In the genomic region with DNA sequence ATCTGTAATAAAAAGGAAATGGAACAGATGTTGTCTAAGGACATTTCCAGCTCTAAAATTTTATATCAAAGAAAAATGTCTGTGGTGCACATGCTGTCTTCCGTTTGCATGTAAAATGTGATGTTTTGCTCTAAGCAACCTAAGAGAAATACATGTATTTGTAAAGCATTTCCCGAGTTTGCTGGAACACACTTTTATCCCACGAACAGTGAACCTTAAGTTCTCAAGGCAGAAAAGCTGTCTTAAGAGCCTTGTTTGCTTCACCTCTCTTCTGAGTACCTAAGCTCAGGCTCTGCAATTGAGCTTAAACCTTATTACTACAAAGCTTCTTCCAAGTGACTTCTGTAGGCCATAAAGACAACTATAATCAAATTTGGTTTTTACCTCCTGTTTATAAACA, we compare ENCODE assay signal across 9 cellular contexts. TPM values are rescaled to one million over a fixed set of nuclear protein-coding genes. Genes with fewer than 3 reads are reported as not detected.
DNase-seq lines count a peak whose midpoint lies in the region; ATAC-seq and TF ChIP-seq lines count a peak whose summit lies in the region.
"Had no signal": no experiment of that assay in that cellular context is flagged by ENCODE, and none has a peak within 500 bp of the region (broad histone marks: within the 10 kb centered on the region; RNA-seq: fewer than 3 reads in every experiment).

No MANE protein-coding gene starts in this region.

- H3K79me2 ChIP-seq in fibroblast of lung (ENCODE audit: control insufficient read depth, insufficient read depth, low read length), result no peaks in the 10 kb centered on the region

- H3K36me3 ChIP-seq in fibroblast of lung (ENCODE audit: control insufficient read depth, insufficient read depth, low read length) (no peaks in the 10 kb centered on the region), skeletal muscle tissue (ENCODE audit: control insufficient read depth in 3 of 3, insufficient read depth in 3 of 3, low read length in 3 of 3) (no peaks in the 10 kb centered on the region)

- no peaks in the 10 kb centered on the region for H3K27me3 ChIP-seq in HL-60 (ENCODE audit: insufficient read depth, poor library complexity, severe bottlenecking)
- H3K27me3 ChIP-seq in fibroblast of lung (ENCODE audit: control insufficient read depth, insufficient read depth, low read length), result no peaks in the 10 kb centered on the region
- no peaks in the 10 kb centered on the region for H3K27me3 ChIP-seq in skeletal muscle tissue (ENCODE audit: control insufficient read depth in 3 of 3, insufficient read depth in 3 of 3, low read length in 3 of 3)

- TF ChIP-seq CTCF in HL-60 (IDR thresholded peaks at IDR 0.05; ENCODE audit: insufficient read depth, low read length) (no peak), fibroblast of lung (conservative IDR thresholded peaks at IDR 0.05 in 1 of 2, IDR thresholded peaks at IDR 0.05 in 1 of 2; ENCODE audit: low read depth in 1 of 2, low read length in 2 of 2) (no peak)

- DNase-seq in HL-60 (ENCODE audit: low read depth in 1 of 2, low spot score in 1 of 2) (no peak), fibroblast of lung (ENCODE audit: low read depth in 2 of 2) (no peak), hepatic stellate cell (ENCODE audit: low spot score) (no peak), HuH-7.5 (ENCODE audit: low spot score) (no peak)
- DNase-seq: SW 1271 had no signal

- H3K4me3 ChIP-seq in HL-60 (replicated peaks; ENCODE audit: insufficient read depth, low read length) (no peak overlapping the region), fibroblast of lung (replicated peaks in 1 of 4; ENCODE audit: control extremely low read depth in 1 of 4, insufficient read depth in 1 of 4, low read depth in 3 of 4, low read length in 4 of 4) (no peak overlapping the region), skeletal muscle tissue (ENCODE audit: low read length in 3 of 3) (no peak overlapping the region)

- H3K9ac ChIP-seq in fibroblast of lung (ENCODE audit: insufficient read depth, low read length) (no peak overlapping the region), skeletal muscle tissue (ENCODE audit: low read depth in 1 of 3, low read length in 3 of 3) (no peak overlapping the region)

- no peaks in the 10 kb centered on the region for H3K9me3 ChIP-seq in fibroblast of lung (ENCODE audit: control insufficient read depth, insufficient read depth, low read depth, low read length)
- no peaks in the 10 kb centered on the region for H3K9me3 ChIP-seq in skeletal muscle tissue (ENCODE audit: control insufficient read depth in 3 of 3, low read length in 3 of 3)

- H3K27ac ChIP-seq in HL-60 (replicated peaks), result peak overlapping the region; percentile 77
- no peak overlapping the region for H3K27ac ChIP-seq in fibroblast of lung (ENCODE audit: insufficient read depth, low read length)
- H3K27ac ChIP-seq in skeletal muscle tissue (ENCODE audit: low read depth, low read length), result peak overlapping the region; percentile 67

- TF ChIP-seq POLR2A in GM18505 (IDR thresholded peaks at IDR 0.05; ENCODE audit: borderline replicate concordance, extremely low read depth, insufficient read depth, insufficient read length), result no peak

- H3K4me2 ChIP-seq in fibroblast of lung (ENCODE audit: extremely low read depth, insufficient read depth, low read length), result peak overlapping the region; percentile 8

- ATAC-seq in SK-N-SH treated with all-trans-retinoic acid at 6 μM for 48 hours, result peak; percentile 19
- no peak for ATAC-seq in GM19463 (IDR thresholded peaks at IDR 0.05; ENCODE audit: unreplicated experiment)
- no peak for ATAC-seq in GM18505 (IDR thresholded peaks at IDR 0.05; ENCODE audit: unreplicated experiment)

- no peaks in the 10 kb centered on the region for H4K20me1 ChIP-seq in fibroblast of lung (ENCODE audit: control insufficient read depth, extremely low read depth, insufficient read depth, low read length)

- H3K4me1 ChIP-seq in fibroblast of lung (ENCODE audit: control insufficient read depth, extremely low read depth, insufficient read depth, low read length) (no peaks in the 10 kb centered on the region), skeletal muscle tissue (ENCODE audit: control insufficient read depth in 3 of 3, insufficient read depth in 3 of 3, low read length in 3 of 3) (peaks cover 0 to 18% (median 8%) of the 10 kb centered on the region in 3 donors)

- peak overlapping the region; percentile 60 for H2AFZ ChIP-seq in fibroblast of lung (ENCODE audit: low read length)

TF ChIP-seq in SK-N-SH treated with all-trans-retinoic acid at 6 μM for 48 hours, 23 proteins besides CTCF, POLR2A, EP300 and RAD21:
- no peak for TF ChIP-seq GLIS3 (CRISPR knock-in tag; IDR thresholded peaks at IDR 0.05)
- TF ChIP-seq, protein P1, sequence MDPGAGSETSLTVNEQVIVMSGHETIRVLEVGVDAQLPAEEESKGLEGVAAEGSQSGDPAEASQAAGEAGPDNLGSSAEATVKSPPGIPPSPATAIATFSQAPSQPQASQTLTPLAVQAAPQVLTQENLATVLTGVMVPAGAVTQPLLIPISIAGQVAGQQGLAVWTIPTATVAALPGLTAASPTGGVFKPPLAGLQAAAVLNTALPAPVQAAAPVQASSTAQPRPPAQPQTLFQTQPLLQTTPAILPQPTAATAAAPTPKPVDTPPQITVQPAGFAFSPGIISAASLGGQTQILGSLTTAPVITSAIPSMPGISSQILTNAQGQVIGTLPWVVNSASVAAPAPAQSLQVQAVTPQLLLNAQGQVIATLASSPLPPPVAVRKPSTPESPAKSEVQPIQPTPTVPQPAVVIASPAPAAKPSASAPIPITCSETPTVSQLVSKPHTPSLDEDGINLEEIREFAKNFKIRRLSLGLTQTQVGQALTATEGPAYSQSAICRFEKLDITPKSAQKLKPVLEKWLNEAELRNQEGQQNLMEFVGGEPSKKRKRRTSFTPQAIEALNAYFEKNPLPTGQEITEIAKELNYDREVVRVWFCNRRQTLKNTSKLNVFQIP (CRISPR knock-in tag; IDR thresholded peaks at IDR 0.05; ENCODE audit: borderline replicate concordance, low read depth), result no peak
- no peak for TF ChIP-seq ZNF565 (CRISPR knock-in tag; conservative IDR thresholded peaks at IDR 0.05; ENCODE audit: low read depth)
- no peak for TF ChIP-seq PPARA (CRISPR knock-in tag; IDR thresholded peaks at IDR 0.05; ENCODE audit: borderline replicate concordance)
- no peak for TF ChIP-seq OSR1 (CRISPR knock-in tag; IDR thresholded peaks at IDR 0.05)
TF ChIP-seq in SK-N-SH treated with all-trans-retinoic acid at 6 μM for 48 hours: peak in this region for 0.

RNA-seq across cellular contexts. Expression of gene TANK, which starts 24.0 kb away (rescaled TPM):
- total RNA-seq in fibroblast of lung (104 and 113 TPM in 2 replicates), skeletal muscle tissue (41.8 TPM)
- polyA plus RNA-seq in fibroblast of lung, result 66.5 and 96.4 TPM in 2 replicates
- polyA plus RNA-seq in fibroblast of lung (2012), result 44.1 and 57.6 TPM in 2 replicates
- 5.0 and 15.7 TPM in 2 replicates for polyA minus RNA-seq in fibroblast of lung (ENCODE audit: low replicate concordance)
